ENCODE assay signal across 6 cellular contexts in genomic region chr3:121737644-121738043, GRCh38.
"Had no signal": no experiment of that assay in that cellular context is flagged by ENCODE, and none has a peak within 500 bp of the region (broad histone marks: within the 10 kb centered on the region; RNA-seq: fewer than 3 reads in every experiment).

No MANE protein-coding gene starts in this region.

- ATAC-seq: GM23338, K562 had no signal

- H3K4me3 ChIP-seq: GM23338, K562 had no signal

- H3K4me3 Mint-ChIP-seq: GM23338, H9 had no signal

- H3K4me2 ChIP-seq: GM23338 had no signal

- DNase-seq: H9, HCEC 1CT, IMR-90, KG1 had no signal
